8 cellular contexts compared by ENCODE assay signal in genomic region chr13:49690990-49691886, GRCh38. TPM values are rescaled to one million over a fixed set of nuclear protein-coding genes. Genes with fewer than 3 reads are reported as not detected.
A peak's percentile ranks its signal among the peaks of the same experiment; 100 is the strongest.
DNase-seq lines count a peak whose midpoint lies in the region; ATAC-seq and TF ChIP-seq lines count a peak whose summit lies in the region.

EBPL (minus strand) TSS chr13:49691486; CDS start chr13:49691424, 62 bp downstream.

- peak; percentile 66 to 91 (median 80) for DNase-seq in CD4-positive, alpha-beta T cell
- peak; percentile 98 for DNase-seq in NCI-H82 (lab: John Stamatoyannopoulos, UW)
- peak; percentile 92 for DNase-seq in activated CD8-positive, alpha-beta T cell treated with anti-CD3 and anti-CD28 coated beads, Interleukin-2, amount 10 ng/mL, durations not matched to agents 7 days and 5 days
- DNase-seq in effector CD4-positive, alpha-beta T cell, result peak; percentile 82
- peak; percentile 95 for DNase-seq in lung (ENCODE audit: low spot score)
- peak; percentile 75 to 95 (median 83) for DNase-seq in stimulated activated CD4-positive, alpha-beta T cell treated with anti-CD3 and anti-CD28 coated beads, TNF-alpha, amount 100 ng/mL, for 24 hours (ENCODE audit: low read depth in 3 of 3)

- peak; percentile 95 for ATAC-seq in CD4-positive, alpha-beta T cell (ENCODE audit: poor library complexity)
- peak; percentile 94 for ATAC-seq in GM19395 (IDR thresholded peaks at IDR 0.05; ENCODE audit: unreplicated experiment)
- ATAC-seq in HG03558 (IDR thresholded peaks at IDR 0.05; ENCODE audit: extremely low read depth, unreplicated experiment), result peak; percentile 81
- ATAC-seq in activated CD8-positive, alpha-beta T cell treated with anti-CD3 and anti-CD28 coated beads, Interleukin-2, amount 10 ng/mL, durations not matched to agents 7 days and 5 days, result peak; percentile 99
- ATAC-seq in lung (ENCODE audit: insufficient read depth, low FRiP score), result peak; percentile 96

- peak within 1 kb of the TSS; percentile 71 for H3K27ac Mint-ChIP-seq in CD4-positive, alpha-beta T cell
- H3K27ac Mint-ChIP-seq in activated CD8-positive, alpha-beta T cell treated with anti-CD3 and anti-CD28 coated beads, Interleukin-2, amount 10 ng/mL, durations not matched to agents 7 days and 5 days, result peak within 1 kb of the TSS; percentile 69

- peak within 1 kb of the TSS; percentile 92 for H3K4me3 Mint-ChIP-seq in CD4-positive, alpha-beta T cell
- H3K4me3 Mint-ChIP-seq in activated CD8-positive, alpha-beta T cell treated with anti-CD3 and anti-CD28 coated beads, Interleukin-2, amount 10 ng/mL, durations not matched to agents 7 days and 5 days, result peak within 1 kb of the TSS; percentile 88

- no peaks in the 10 kb centered on the region for H3K9me3 Mint-ChIP-seq in CD4-positive, alpha-beta T cell
- H3K9me3 Mint-ChIP-seq in activated CD8-positive, alpha-beta T cell treated with anti-CD3 and anti-CD28 coated beads, Interleukin-2, amount 10 ng/mL, durations not matched to agents 7 days and 5 days (ENCODE audit: insufficient read depth), result no peaks in the 10 kb centered on the region

- H3K4me3 ChIP-seq in lung, result peak within 1 kb of the TSS; percentile 76

- no peaks in the 10 kb centered on the region for H3K27me3 Mint-ChIP-seq in CD4-positive, alpha-beta T cell
- H3K27me3 Mint-ChIP-seq in activated CD8-positive, alpha-beta T cell treated with anti-CD3 and anti-CD28 coated beads, Interleukin-2, amount 10 ng/mL, durations not matched to agents 7 days and 5 days (ENCODE audit: low read depth), result no peaks in the 10 kb centered on the region

- no peaks in the 10 kb centered on the region for H3K9me3 ChIP-seq in CD4-positive, alpha-beta T cell (ENCODE audit: control insufficient read depth, low read length)
- no peaks in the 10 kb centered on the region for H3K9me3 ChIP-seq in lung (ENCODE audit: control insufficient read depth in 2 of 2, insufficient read depth in 1 of 2, low read length in 1 of 2)

- WGBS in lung, 2 donors, result 1% methylated on average over 54 to 69 of the region's 69 CpGs

- H3K27me3 ChIP-seq in CD4-positive, alpha-beta T cell (ENCODE audit: control insufficient read depth, insufficient read depth, low read length), result no peaks in the 10 kb centered on the region
- no peaks in the 10 kb centered on the region for H3K27me3 ChIP-seq in lung (ENCODE audit: control insufficient read depth, insufficient read depth)

- peaks cover 52% of the 10 kb centered on the region for H3K4me1 Mint-ChIP-seq in CD4-positive, alpha-beta T cell (ENCODE audit: low read depth)
- H3K4me1 Mint-ChIP-seq in activated CD8-positive, alpha-beta T cell treated with anti-CD3 and anti-CD28 coated beads, Interleukin-2, amount 10 ng/mL, durations not matched to agents 7 days and 5 days (ENCODE audit: low read depth), result peaks cover 16% of the 10 kb centered on the region

- H3K36me3 Mint-ChIP-seq in CD4-positive, alpha-beta T cell (ENCODE audit: low read depth), result peaks cover 17% of the 10 kb centered on the region
- H3K36me3 Mint-ChIP-seq in activated CD8-positive, alpha-beta T cell treated with anti-CD3 and anti-CD28 coated beads, Interleukin-2, amount 10 ng/mL, durations not matched to agents 7 days and 5 days (ENCODE audit: low read depth), result no peaks in the 10 kb centered on the region

- peak within 1 kb of the TSS; percentile 49 for H3K27ac ChIP-seq in CD4-positive, alpha-beta T cell (ENCODE audit: low read depth, low read length)
- peak within 1 kb of the TSS; percentile 80 to 88 for H3K27ac ChIP-seq in lung (ENCODE audit: low read depth in 1 of 2, low read length in 1 of 2)

- peaks cover 2 to 3% of the 10 kb centered on the region in 2 donors for H3K4me1 ChIP-seq in lung (ENCODE audit: control insufficient read depth in 2 of 2, insufficient read depth in 2 of 2, low read length in 2 of 2)

- intact Hi-C loops in CD4-positive, alpha-beta T cell (cut with DNase I, micrococcal nuclease), result loop anchor here in 1 of 2 experiments (2.0 to 10.0 kb wide), 4 partner anchors 102 to 716 kb away; partner anchors contain the start of genes CAB39L, FNDC3A, KPNA3 and SETDB2

- peaks cover 0 to 4% of the 10 kb centered on the region in 2 donors for H3K36me3 ChIP-seq in lung (ENCODE audit: control insufficient read depth in 2 of 2, insufficient read depth in 2 of 2, low read length in 2 of 2)

- POLR2A ChIA-PET in CD4-positive, alpha-beta T cell (lab: Charles Lee), result interaction anchor here (0.7 to 1.6 kb wide), 11 partner anchors 9 to 1653 kb away, joined by 3 to 45 read pairs (median 4); partner anchors contain the start of genes CAB39L, KPNA3, NUDT15 and SETDB2
- POLR2A ChIA-PET in activated CD8-positive, alpha-beta T cell treated with anti-CD3 and anti-CD28 coated beads, Interleukin-2, amount 10 ng/mL, durations not matched to agents 7 days and 5 days (lab: Charles Lee), result interaction anchor here (1.6 kb wide), 1 partner anchor 102 kb away, joined by 6 read pairs; the partner anchor contains the start of gene KPNA3

- no peak for TF ChIP-seq CTCF in CD4-positive, alpha-beta T cell (IDR thresholded peaks at IDR 0.05)
- TF ChIP-seq CTCF in lung (IDR thresholded peaks at IDR 0.05; ENCODE audit: control extremely low read depth, extremely low read depth), result no peak

- CTCF ChIA-PET in CD4-positive, alpha-beta T cell (lab: Charles Lee), result interaction anchor here (1.2 kb wide), 1 partner anchor 99 kb away, joined by 3 read pairs; no protein-coding TSS in a partner anchor
- CTCF ChIA-PET in activated CD8-positive, alpha-beta T cell treated with anti-CD3 and anti-CD28 coated beads, Interleukin-2, amount 10 ng/mL, durations not matched to agents 7 days and 5 days (lab: Charles Lee), result interaction anchor here (1.9 kb wide), 1 partner anchor 21 kb away, joined by 6 read pairs; no protein-coding TSS in a partner anchor

RNA-seq across cellular contexts. Expression of gene EBPL, which starts in this region (rescaled TPM):
- 10 to 100 TPM; 22.3 to 23.2 TPM for total RNA-seq in CD4-positive, alpha-beta T cell
- total RNA-seq in activated CD8-positive, alpha-beta T cell treated with anti-CD3 and anti-CD28 coated beads, Interleukin-2, amount 10 ng/mL, durations not matched to agents 7 days and 5 days, result 10 to 100 TPM; 19.8 to 25.0 TPM
- total RNA-seq in lung, result 10 to 100 TPM; 60.5 to 74.5 TPM
- polyA plus RNA-seq in lung, result 10 to 100 TPM; 65.7 to 92.7 TPM

Comparison
In these comparisons a context has a peak if more than half of its experiments do, and no peak if none do; other contexts are left out.
1. Peak in every context shown above with its lines: DNase-seq, ATAC-seq, H3K4me3 ChIP-seq and H3K27ac ChIP-seq.